In the genomic region with DNA sequence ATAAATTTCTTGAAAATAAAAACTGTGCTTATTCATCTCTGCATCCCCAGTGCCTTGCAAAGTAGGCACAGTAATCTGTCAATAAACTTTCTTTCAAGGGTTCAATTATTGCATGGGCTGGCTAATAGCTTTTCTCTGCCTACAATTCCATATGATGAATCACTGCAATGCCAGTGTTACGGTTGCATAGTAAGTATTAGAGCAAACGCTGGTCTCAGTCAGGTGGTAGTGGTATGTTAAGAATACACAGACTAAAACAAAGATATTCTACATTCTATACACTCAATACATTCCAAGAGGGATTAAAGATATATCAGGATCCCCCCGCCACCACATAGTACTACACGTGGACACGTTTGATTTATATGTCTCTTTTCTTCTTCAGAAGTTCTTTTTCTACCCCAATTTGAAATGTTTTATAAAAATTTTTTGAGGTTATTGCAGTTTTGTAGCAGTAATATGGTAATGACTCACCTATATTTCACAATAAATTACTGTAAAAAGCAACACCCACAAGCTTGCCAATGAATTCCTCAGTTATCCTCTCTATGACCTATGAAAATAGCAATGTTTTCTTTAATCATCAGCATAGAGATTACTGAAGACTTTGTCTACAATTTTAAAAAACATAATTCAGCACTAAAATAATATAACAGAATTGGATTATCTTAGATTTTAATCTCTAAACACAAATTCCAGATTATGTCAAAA, we compare ENCODE assay signal across 15 cellular contexts.
A peak's percentile ranks its signal among the peaks of the same experiment; 100 is the strongest.
DNase-seq lines count a peak whose midpoint lies in the region; ATAC-seq and TF ChIP-seq lines count a peak whose summit lies in the region.
"Had no signal": no experiment of that assay in that cellular context is flagged by ENCODE, and none has a peak within 500 bp of the region (broad histone marks: within the 10 kb centered on the region; RNA-seq: fewer than 3 reads in every experiment).

No MANE protein-coding gene starts in this region.

- H3K36me3 ChIP-seq in naive thymus-derived CD4-positive, alpha-beta T cell (ENCODE audit: control insufficient read depth in 2 of 3, insufficient read depth in 3 of 3, low read length in 3 of 3), result no peaks in the 10 kb centered on the region

- no peaks in the 10 kb centered on the region for H3K27me3 ChIP-seq in naive thymus-derived CD4-positive, alpha-beta T cell (ENCODE audit: control insufficient read depth in 2 of 2, insufficient read depth in 2 of 2, low read length in 2 of 2)

- peaks cover 0 to 3% (median 0%) of the 10 kb centered on the region in 11 donors for H3K9me3 Mint-ChIP-seq in naive thymus-derived CD4-positive, alpha-beta T cell

- peaks cover 8 to 29% of the 10 kb centered on the region in 2 donors for H3K4me1 ChIP-seq in naive thymus-derived CD4-positive, alpha-beta T cell (ENCODE audit: control insufficient read depth in 2 of 2, insufficient read depth in 2 of 2, low read length in 2 of 2)

- CTCF ChIA-PET in naive thymus-derived CD4-positive, alpha-beta T cell (lab: Charles Lee), result no interaction called here

- peak overlapping the region in 14 of 21 experiments; percentile 6 to 80 (median 46) for H3K27ac ChIP-seq in skin epidermis
- H3K27ac ChIP-seq in naive thymus-derived CD4-positive, alpha-beta T cell (ENCODE audit: low read depth, low read length), result no peak overlapping the region

- peaks cover 0 to 8% (median 0%) of the 10 kb centered on the region in 5 donors for H3K27me3 Mint-ChIP-seq in naive thymus-derived CD4-positive, alpha-beta T cell

- H3K4me3 Mint-ChIP-seq in naive thymus-derived CD4-positive, alpha-beta T cell, result no peak overlapping the region

- H3K4me3 ChIP-seq in skin epidermis, result no peak overlapping the region
- no peak overlapping the region for H3K4me3 ChIP-seq in naive thymus-derived CD4-positive, alpha-beta T cell (ENCODE audit: low read length)

- peak; percentile 52 for DNase-seq in NOMO-1 treated with DMSO at 0.1 percent for 48 hours (lab: John Stamatoyannopoulos, UW; ENCODE audit: unreplicated experiment)
- no peak for DNase-seq in NOMO-1 treated with dmso at 0.1 percent for 144 hours (lab: John Stamatoyannopoulos, UW; ENCODE audit: unreplicated experiment)
- DNase-seq in fibroblast of the conjunctiva (ENCODE audit: low read depth), result peak; percentile 76
- no peak for DNase-seq in NCI-H510A treated with DMSO at 0.1 percent for 48 hours (lab: John Stamatoyannopoulos, UW)
- no peak for DNase-seq in naive thymus-derived CD4-positive, alpha-beta T cell
- DNase-seq: 8988T; activated gamma-delta T cell; effector CD8-positive, alpha-beta T cell; NCI-H2029 treated with DMSO at 0.1 percent for 48 hours; posterior cingulate gyrus; RPMI8226 had no signal

- intact Hi-C loops in naive thymus-derived CD4-positive, alpha-beta T cell (cut with micrococcal nuclease), result no loop called here

- H3K27ac Mint-ChIP-seq in naive thymus-derived CD4-positive, alpha-beta T cell, result no peak overlapping the region

- ATAC-seq in SK-N-SH treated with all-trans-retinoic acid at 6 μM for 48 hours (peak; percentile 85), HG03460 (IDR thresholded peaks at IDR 0.05; ENCODE audit: unreplicated experiment) (no peak)
- no peak for ATAC-seq in naive thymus-derived CD4-positive, alpha-beta T cell
- ATAC-seq: HCT116 had no signal

- no peaks in the 10 kb centered on the region for H3K36me3 Mint-ChIP-seq in naive thymus-derived CD4-positive, alpha-beta T cell

- POLR2A ChIA-PET in naive thymus-derived CD4-positive, alpha-beta T cell (lab: Charles Lee), result no interaction called here

- peaks cover 9 to 19% (median 13%) of the 10 kb centered on the region in 7 donors for H3K4me1 Mint-ChIP-seq in naive thymus-derived CD4-positive, alpha-beta T cell

- no peaks in the 10 kb centered on the region for H3K9me3 ChIP-seq in naive thymus-derived CD4-positive, alpha-beta T cell (ENCODE audit: control insufficient read depth in 2 of 3, low read length in 3 of 3)

TF ChIP-seq in SK-N-SH treated with all-trans-retinoic acid at 6 μM for 48 hours, 23 proteins besides CTCF, POLR2A, EP300 and RAD21:
- TF ChIP-seq, protein P1, sequence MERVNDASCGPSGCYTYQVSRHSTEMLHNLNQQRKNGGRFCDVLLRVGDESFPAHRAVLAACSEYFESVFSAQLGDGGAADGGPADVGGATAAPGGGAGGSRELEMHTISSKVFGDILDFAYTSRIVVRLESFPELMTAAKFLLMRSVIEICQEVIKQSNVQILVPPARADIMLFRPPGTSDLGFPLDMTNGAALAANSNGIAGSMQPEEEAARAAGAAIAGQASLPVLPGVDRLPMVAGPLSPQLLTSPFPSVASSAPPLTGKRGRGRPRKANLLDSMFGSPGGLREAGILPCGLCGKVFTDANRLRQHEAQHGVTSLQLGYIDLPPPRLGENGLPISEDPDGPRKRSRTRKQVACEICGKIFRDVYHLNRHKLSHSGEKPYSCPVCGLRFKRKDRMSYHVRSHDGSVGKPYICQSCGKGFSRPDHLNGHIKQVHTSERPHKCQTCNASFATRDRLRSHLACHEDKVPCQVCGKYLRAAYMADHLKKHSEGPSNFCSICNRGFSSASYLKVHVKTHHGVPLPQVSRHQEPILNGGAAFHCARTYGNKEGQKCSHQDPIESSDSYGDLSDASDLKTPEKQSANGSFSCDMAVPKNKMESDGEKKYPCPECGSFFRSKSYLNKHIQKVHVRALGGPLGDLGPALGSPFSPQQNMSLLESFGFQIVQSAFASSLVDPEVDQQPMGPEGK (CRISPR knock-in tag; IDR thresholded peaks at IDR 0.05; ENCODE audit: borderline replicate concordance), result 0 out of 2 replicates have a peak, but pooled peaks have one; percentile 6
- TF ChIP-seq ZC3H10 (CRISPR knock-in tag; IDR thresholded peaks at IDR 0.05), result no peak
- peak; percentile 88 for TF ChIP-seq ISL1 (CRISPR knock-in tag; IDR thresholded peaks at IDR 0.05)
TF ChIP-seq in SK-N-SH treated with all-trans-retinoic acid at 6 μM for 48 hours: peak in this region for 2.

Comparison
In these comparisons a context has a peak if more than half of its experiments do, and no peak if none do; other contexts are left out.
1. DNase-seq: peak in NOMO-1 treated with DMSO at 0.1 percent for 48 hours (single experiment) and fibroblast of the conjunctiva (single experiment); none in NOMO-1 treated with dmso at 0.1 percent for 144 hours (single experiment), NCI-H510A treated with DMSO at 0.1 percent for 48 hours (single experiment) and naive thymus-derived CD4-positive, alpha-beta T cell (0 of 9).